1 cellular context compared by ENCODE assay signal in the genomic region with DNA sequence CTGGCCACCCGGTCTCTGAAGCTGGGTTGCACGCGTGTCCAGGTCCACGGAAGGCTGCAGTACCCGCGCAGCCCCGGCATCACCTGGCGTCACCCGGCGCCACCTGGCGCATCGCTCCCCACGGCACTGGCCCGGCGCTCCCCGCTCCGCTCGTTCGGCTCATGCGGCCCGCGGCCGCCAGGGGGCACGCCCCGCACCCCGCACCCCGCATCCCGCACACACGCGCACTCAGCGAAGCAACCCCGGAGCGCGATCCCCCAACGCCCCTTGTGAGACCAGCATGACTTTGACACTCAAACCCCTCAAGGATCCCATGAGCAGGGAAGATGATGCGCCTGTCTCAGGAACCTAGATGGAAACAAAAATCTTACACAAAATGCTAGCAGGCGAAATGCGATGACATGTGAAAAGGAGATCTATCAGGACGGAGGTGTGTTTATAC.
A peak's percentile ranks its signal among the peaks of the same experiment; 100 is the strongest.
TF ChIP-seq lines count a peak whose summit lies in the region.

No MANE protein-coding gene starts in this region.

TF ChIP-seq in K562, 482 proteins besides CTCF, POLR2A, EP300 and RAD21 (continued from another document and continues in another):
- TF ChIP-seq STAG1 (CRISPR knock-in tag; IDR thresholded peaks at IDR 0.05; ENCODE audit: borderline replicate concordance), result peak; percentile 64; the same call in 1 of the 2 replicates
- TF ChIP-seq RFX5 (IDR thresholded peaks at IDR 0.05; ENCODE audit: low read depth, low read length), result no peak
- TF ChIP-seq, protein P1, sequence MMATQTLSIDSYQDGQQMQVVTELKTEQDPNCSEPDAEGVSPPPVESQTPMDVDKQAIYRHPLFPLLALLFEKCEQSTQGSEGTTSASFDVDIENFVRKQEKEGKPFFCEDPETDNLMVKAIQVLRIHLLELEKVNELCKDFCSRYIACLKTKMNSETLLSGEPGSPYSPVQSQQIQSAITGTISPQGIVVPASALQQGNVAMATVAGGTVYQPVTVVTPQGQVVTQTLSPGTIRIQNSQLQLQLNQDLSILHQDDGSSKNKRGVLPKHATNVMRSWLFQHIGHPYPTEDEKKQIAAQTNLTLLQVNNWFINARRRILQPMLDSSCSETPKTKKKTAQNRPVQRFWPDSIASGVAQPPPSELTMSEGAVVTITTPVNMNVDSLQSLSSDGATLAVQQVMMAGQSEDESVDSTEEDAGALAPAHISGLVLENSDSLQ (IDR thresholded peaks at IDR 0.05), result no peak
- 0 out of 4 replicates have a peak, but pooled peaks of 1 of the 2 experiments have one; percentile 24 for TF ChIP-seq SRF (CRISPR knock-in tag; IDR thresholded peaks at IDR 0.05)
- TF ChIP-seq ZNF143 (CRISPR knock-in tag; IDR thresholded peaks at IDR 0.05), result no peak
- TF ChIP-seq ILK (tag; IDR thresholded peaks at IDR 0.05; ENCODE audit: borderline replicate concordance, low read depth), result no peak
- no peak for TF ChIP-seq EWSR1 (IDR thresholded peaks at IDR 0.05; ENCODE audit: borderline replicate concordance, low read depth, partially characterized antibody)
- peak; percentile 52 for TF ChIP-seq HMGN3 (IDR thresholded peaks at IDR 0.05; ENCODE audit: borderline replicate concordance, extremely low read depth, insufficient read length, low read depth, low read length)
- TF ChIP-seq SMARCB1 (IDR thresholded peaks at IDR 0.05; ENCODE audit: insufficient read length, low read depth), result no peak
- TF ChIP-seq, protein P2, sequence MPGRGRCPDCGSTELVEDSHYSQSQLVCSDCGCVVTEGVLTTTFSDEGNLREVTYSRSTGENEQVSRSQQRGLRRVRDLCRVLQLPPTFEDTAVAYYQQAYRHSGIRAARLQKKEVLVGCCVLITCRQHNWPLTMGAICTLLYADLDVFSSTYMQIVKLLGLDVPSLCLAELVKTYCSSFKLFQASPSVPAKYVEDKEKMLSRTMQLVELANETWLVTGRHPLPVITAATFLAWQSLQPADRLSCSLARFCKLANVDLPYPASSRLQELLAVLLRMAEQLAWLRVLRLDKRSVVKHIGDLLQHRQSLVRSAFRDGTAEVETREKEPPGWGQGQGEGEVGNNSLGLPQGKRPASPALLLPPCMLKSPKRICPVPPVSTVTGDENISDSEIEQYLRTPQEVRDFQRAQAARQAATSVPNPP (IDR thresholded peaks at IDR 0.05; ENCODE audit: borderline replicate concordance, insufficient read depth, insufficient read length), result no peak
- peak; percentile 92 for TF ChIP-seq RB1 (IDR thresholded peaks at IDR 0.05; ENCODE audit: low read depth)
- TF ChIP-seq HNRNPL (IDR thresholded peaks at IDR 0.05; ENCODE audit: low read depth, low read length), result no peak
- TF ChIP-seq ZNF609 (CRISPR knock-in tag; IDR thresholded peaks at IDR 0.05; ENCODE audit: borderline replicate concordance), result no peak
- peak in 1 of 2 experiments; percentile 77; a peak in 2 of 4 replicates for TF ChIP-seq MAZ (CRISPR knock-in tag; conservative IDR thresholded peaks at IDR 0.05 in 1 of 2, IDR thresholded peaks at IDR 0.05 in 1 of 2)
- TF ChIP-seq HDAC1 (IDR thresholded peaks at IDR 0.05), result 0 out of 4 replicates have a peak, but pooled peaks of 1 of the 2 experiments have one; percentile 17
- no peak for TF ChIP-seq CBX1 (IDR thresholded peaks at IDR 0.05; ENCODE audit: low read depth)
- peak in 2 of 3 experiments; percentile 48 to 54 for TF ChIP-seq YY1 (IDR thresholded peaks at IDR 0.05; ENCODE audit: borderline replicate concordance in 1 of 3, control insufficient read depth in 1 of 3, extremely low read depth in 1 of 3, insufficient read depth in 3 of 3, insufficient read length in 1 of 3, insufficient replicate concordance in 2 of 3, low read depth in 1 of 3, low read length in 2 of 3)
- peak; percentile 84 for TF ChIP-seq SMC3 (conservative IDR thresholded peaks at IDR 0.05; ENCODE audit: insufficient read depth, low read depth, low read length)
- TF ChIP-seq EP400 (IDR thresholded peaks at IDR 0.05), result no peak
- TF ChIP-seq WHSC1 (IDR thresholded peaks at IDR 0.05; ENCODE audit: low read length), result no peak
- TF ChIP-seq JUND (IDR thresholded peaks at IDR 0.05; ENCODE audit: borderline replicate concordance, low read depth, low read length), result 0 out of 2 replicates have a peak, but pooled peaks have one; percentile 15
- TF ChIP-seq JUND (tag; IDR thresholded peaks at IDR 0.05; ENCODE audit: borderline replicate concordance, low read depth, low read length), result no peak; the same call in 2 of the 3 replicates
- no peak for TF ChIP-seq PHB2 (IDR thresholded peaks at IDR 0.05; ENCODE audit: low read depth)
- TF ChIP-seq ETV6 (IDR thresholded peaks at IDR 0.05; ENCODE audit: borderline replicate concordance in 1 of 2, low read depth in 2 of 2, low read length in 1 of 2), result no peak
- TF ChIP-seq ETV6 (CRISPR knock-in tag; IDR thresholded peaks at IDR 0.05; ENCODE audit: borderline replicate concordance), result no peak
- 0 out of 2 replicates have a peak, but pooled peaks have one; percentile 5 for TF ChIP-seq EGR1 (conservative IDR thresholded peaks at IDR 0.05)
- TF ChIP-seq SREBF1 (IDR thresholded peaks at IDR 0.05; ENCODE audit: borderline replicate concordance, low read depth, low read length), result no peak
- no peak for TF ChIP-seq CEBPB (tag; IDR thresholded peaks at IDR 0.05)
- TF ChIP-seq, protein P3, sequence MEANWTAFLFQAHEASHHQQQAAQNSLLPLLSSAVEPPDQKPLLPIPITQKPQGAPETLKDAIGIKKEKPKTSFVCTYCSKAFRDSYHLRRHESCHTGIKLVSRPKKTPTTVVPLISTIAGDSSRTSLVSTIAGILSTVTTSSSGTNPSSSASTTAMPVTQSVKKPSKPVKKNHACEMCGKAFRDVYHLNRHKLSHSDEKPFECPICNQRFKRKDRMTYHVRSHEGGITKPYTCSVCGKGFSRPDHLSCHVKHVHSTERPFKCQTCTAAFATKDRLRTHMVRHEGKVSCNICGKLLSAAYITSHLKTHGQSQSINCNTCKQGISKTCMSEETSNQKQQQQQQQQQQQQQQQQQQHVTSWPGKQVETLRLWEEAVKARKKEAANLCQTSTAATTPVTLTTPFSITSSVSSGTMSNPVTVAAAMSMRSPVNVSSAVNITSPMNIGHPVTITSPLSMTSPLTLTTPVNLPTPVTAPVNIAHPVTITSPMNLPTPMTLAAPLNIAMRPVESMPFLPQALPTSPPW (CRISPR knock-in tag; IDR thresholded peaks at IDR 0.05), result peak; percentile 35; the same call in 1 of the 2 replicates
- TF ChIP-seq JUNB (CRISPR knock-in tag; conservative IDR thresholded peaks at IDR 0.05), result no peak
- TF ChIP-seq, protein P4, sequence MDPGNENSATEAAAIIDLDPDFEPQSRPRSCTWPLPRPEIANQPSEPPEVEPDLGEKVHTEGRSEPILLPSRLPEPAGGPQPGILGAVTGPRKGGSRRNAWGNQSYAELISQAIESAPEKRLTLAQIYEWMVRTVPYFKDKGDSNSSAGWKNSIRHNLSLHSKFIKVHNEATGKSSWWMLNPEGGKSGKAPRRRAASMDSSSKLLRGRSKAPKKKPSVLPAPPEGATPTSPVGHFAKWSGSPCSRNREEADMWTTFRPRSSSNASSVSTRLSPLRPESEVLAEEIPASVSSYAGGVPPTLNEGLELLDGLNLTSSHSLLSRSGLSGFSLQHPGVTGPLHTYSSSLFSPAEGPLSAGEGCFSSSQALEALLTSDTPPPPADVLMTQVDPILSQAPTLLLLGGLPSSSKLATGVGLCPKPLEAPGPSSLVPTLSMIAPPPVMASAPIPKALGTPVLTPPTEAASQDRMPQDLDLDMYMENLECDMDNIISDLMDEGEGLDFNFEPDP (CRISPR knock-in tag; IDR thresholded peaks at IDR 0.05), result no peak
- peak; percentile 62 for TF ChIP-seq MAX (CRISPR knock-in tag; IDR thresholded peaks at IDR 0.05)
- peak; percentile 72 for TF ChIP-seq CXXC5 (CRISPR knock-in tag; IDR thresholded peaks at IDR 0.05)
- TF ChIP-seq, protein P5, sequence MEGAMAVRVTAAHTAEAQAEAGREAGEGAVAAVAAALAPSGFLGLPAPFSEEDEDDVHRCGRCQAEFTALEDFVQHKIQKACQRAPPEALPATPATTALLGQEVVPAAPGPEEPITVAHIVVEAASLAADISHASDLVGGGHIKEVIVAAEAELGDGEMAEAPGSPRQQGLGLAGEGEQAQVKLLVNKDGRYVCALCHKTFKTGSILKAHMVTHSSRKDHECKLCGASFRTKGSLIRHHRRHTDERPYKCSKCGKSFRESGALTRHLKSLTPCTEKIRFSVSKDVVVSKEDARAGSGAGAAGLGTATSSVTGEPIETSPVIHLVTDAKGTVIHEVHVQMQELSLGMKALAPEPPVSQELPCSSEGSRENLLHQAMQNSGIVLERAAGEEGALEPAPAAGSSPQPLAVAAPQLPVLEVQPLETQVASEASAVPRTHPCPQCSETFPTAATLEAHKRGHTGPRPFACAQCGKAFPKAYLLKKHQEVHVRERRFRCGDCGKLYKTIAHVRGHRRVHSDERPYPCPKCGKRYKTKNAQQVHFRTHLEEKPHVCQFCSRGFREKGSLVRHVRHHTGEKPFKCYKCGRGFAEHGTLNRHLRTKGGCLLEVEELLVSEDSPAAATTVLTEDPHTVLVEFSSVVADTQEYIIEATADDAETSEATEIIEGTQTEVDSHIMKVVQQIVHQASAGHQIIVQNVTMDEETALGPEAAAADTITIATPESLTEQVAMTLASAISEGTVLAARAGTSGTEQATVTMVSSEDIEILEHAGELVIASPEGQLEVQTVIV (CRISPR knock-in tag; IDR thresholded peaks at IDR 0.05; ENCODE audit: borderline replicate concordance), result no peak
- TF ChIP-seq GTF2F1 (IDR thresholded peaks at IDR 0.05; ENCODE audit: low read depth, low read length), result no peak
- TF ChIP-seq ZNF280B (CRISPR knock-in tag; IDR thresholded peaks at IDR 0.05), result no peak
- no peak for TF ChIP-seq RBM17 (IDR thresholded peaks at IDR 0.05; ENCODE audit: borderline replicate concordance, low read depth, low read length)
- TF ChIP-seq NR2C2 (CRISPR knock-in tag; IDR thresholded peaks at IDR 0.05), result no peak
- TF ChIP-seq NR2C2 (tag; IDR thresholded peaks at IDR 0.05), result no peak
- TF ChIP-seq, protein P6, sequence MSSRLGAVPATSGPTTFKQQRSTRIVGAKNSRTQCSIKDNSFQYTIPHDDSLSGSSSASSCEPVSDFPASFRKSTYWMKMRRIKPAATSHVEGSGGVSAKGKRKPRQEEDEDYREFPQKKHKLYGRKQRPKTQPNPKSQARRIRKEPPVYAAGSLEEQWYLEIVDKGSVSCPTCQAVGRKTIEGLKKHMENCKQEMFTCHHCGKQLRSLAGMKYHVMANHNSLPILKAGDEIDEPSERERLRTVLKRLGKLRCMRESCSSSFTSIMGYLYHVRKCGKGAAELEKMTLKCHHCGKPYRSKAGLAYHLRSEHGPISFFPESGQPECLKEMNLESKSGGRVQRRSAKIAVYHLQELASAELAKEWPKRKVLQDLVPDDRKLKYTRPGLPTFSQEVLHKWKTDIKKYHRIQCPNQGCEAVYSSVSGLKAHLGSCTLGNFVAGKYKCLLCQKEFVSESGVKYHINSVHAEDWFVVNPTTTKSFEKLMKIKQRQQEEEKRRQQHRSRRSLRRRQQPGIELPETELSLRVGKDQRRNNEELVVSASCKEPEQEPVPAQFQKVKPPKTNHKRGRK (tag; IDR thresholded peaks at IDR 0.05), result no peak
- TF ChIP-seq NCOA2 (IDR thresholded peaks at IDR 0.05; ENCODE audit: partially characterized antibody in 2 of 2), result no peak
- no peak for TF ChIP-seq SETDB1 (IDR thresholded peaks at IDR 0.05; ENCODE audit: low read length)
- 0 out of 2 replicates have a peak, but pooled peaks have one; percentile 29 for TF ChIP-seq SMAD4 (CRISPR knock-in tag; conservative IDR thresholded peaks at IDR 0.05)
- no peak for TF ChIP-seq SAFB2 (IDR thresholded peaks at IDR 0.05; ENCODE audit: borderline replicate concordance, low read depth, low read length, severe bottlenecking)
- no peak for TF ChIP-seq ZBED1 (IDR thresholded peaks at IDR 0.05)
- peak; percentile 38; the same call in 1 of the 2 replicates for TF ChIP-seq CREB1 (IDR thresholded peaks at IDR 0.05)
- TF ChIP-seq CREB1 (CRISPR knock-in tag; IDR thresholded peaks at IDR 0.05), result 0 out of 2 replicates have a peak, but pooled peaks have one; percentile 7
- no peak for TF ChIP-seq FOXP1 (CRISPR knock-in tag; IDR thresholded peaks at IDR 0.05)
